In genomic region chr5:150517272-150518152, GRCh38 we compare ENCODE assay signal across 1 cellular context.
TF ChIP-seq lines count a peak whose summit lies in the region.

No MANE protein-coding gene starts in this region.

TF ChIP-seq in HepG2, 621 proteins besides CTCF, POLR2A, EP300 and RAD21 (continued from another document and continues in another):
- TF ChIP-seq ZNF318 (CRISPR knock-in tag; IDR thresholded peaks at IDR 0.05) (no peak), ZNF281 (CRISPR knock-in tag; IDR thresholded peaks at IDR 0.05; ENCODE audit: borderline replicate concordance) (peak; percentile 39; the same call in 1 of the 2 replicates), GFI1 (CRISPR knock-in tag; IDR thresholded peaks at IDR 0.05; ENCODE audit: borderline replicate concordance) (peak; percentile 65; the same call in 1 of the 2 replicates), ADNP (CRISPR knock-in tag; IDR thresholded peaks at IDR 0.05) (peak; percentile 95), ZNF354B (CRISPR knock-in tag; IDR thresholded peaks at IDR 0.05) (no peak), FOXP4 (CRISPR knock-in tag; IDR thresholded peaks at IDR 0.05) (peak; percentile 87), NFKBIZ (CRISPR knock-in tag; IDR thresholded peaks at IDR 0.05) (peak; percentile 62; the same call in 1 of the 2 replicates), SNAI1 (CRISPR knock-in tag; IDR thresholded peaks at IDR 0.05; ENCODE audit: borderline replicate concordance) (no peak), HOMEZ (CRISPR knock-in tag; IDR thresholded peaks at IDR 0.05; ENCODE audit: low read depth) (no peak; the same call in 1 of the 2 replicates), ZNF136 (CRISPR knock-in tag; IDR thresholded peaks at IDR 0.05; ENCODE audit: low read depth) (peak; percentile 86; the same call in 1 of the 2 replicates), HOXA5 (CRISPR knock-in tag; IDR thresholded peaks at IDR 0.05) (no peak), ZNF274 (CRISPR knock-in tag; IDR thresholded peaks at IDR 0.05) (no peak), MAF1 (CRISPR knock-in tag; IDR thresholded peaks at IDR 0.05; ENCODE audit: borderline replicate concordance) (no peak), PITX1 (CRISPR knock-in tag; IDR thresholded peaks at IDR 0.05) (peak; percentile 76), PBX2 (CRISPR knock-in tag; IDR thresholded peaks at IDR 0.05) (no peak), ATF4 (CRISPR knock-in tag; IDR thresholded peaks at IDR 0.05) (peak in 1 of 2 experiments; percentile 80; a peak in 2 of 4 replicates), ZFP37 (CRISPR knock-in tag; IDR thresholded peaks at IDR 0.05; ENCODE audit: borderline replicate concordance) (no peak), SOX6 (IDR thresholded peaks at IDR 0.05) (no peak), SOX6 (CRISPR knock-in tag; IDR thresholded peaks at IDR 0.05) (peak; percentile 62), MIER2 (CRISPR knock-in tag; IDR thresholded peaks at IDR 0.05) (no peak), RBFOX2 (IDR thresholded peaks at IDR 0.05; ENCODE audit: low read depth, low read length) (no peak)
- TF ChIP-seq, protein P1, sequence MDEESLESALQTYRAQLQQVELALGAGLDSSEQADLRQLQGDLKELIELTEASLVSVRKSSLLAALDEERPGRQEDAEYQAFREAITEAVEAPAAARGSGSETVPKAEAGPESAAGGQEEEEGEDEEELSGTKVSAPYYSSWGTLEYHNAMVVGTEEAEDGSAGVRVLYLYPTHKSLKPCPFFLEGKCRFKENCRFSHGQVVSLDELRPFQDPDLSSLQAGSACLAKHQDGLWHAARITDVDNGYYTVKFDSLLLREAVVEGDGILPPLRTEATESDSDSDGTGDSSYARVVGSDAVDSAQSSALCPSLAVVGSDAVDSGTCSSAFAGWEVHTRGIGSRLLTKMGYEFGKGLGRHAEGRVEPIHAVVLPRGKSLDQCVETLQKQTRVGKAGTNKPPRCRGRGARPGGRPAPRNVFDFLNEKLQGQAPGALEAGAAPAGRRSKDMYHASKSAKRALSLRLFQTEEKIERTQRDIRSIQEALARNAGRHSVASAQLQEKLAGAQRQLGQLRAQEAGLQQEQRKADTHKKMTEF (CRISPR knock-in tag; IDR thresholded peaks at IDR 0.05), result peak; percentile 53
- TF ChIP-seq, protein P2, sequence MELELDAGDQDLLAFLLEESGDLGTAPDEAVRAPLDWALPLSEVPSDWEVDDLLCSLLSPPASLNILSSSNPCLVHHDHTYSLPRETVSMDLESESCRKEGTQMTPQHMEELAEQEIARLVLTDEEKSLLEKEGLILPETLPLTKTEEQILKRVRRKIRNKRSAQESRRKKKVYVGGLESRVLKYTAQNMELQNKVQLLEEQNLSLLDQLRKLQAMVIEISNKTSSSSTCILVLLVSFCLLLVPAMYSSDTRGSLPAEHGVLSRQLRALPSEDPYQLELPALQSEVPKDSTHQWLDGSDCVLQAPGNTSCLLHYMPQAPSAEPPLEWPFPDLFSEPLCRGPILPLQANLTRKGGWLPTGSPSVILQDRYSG (CRISPR knock-in tag; IDR thresholded peaks at IDR 0.05), result no peak
- TF ChIP-seq, protein P3, sequence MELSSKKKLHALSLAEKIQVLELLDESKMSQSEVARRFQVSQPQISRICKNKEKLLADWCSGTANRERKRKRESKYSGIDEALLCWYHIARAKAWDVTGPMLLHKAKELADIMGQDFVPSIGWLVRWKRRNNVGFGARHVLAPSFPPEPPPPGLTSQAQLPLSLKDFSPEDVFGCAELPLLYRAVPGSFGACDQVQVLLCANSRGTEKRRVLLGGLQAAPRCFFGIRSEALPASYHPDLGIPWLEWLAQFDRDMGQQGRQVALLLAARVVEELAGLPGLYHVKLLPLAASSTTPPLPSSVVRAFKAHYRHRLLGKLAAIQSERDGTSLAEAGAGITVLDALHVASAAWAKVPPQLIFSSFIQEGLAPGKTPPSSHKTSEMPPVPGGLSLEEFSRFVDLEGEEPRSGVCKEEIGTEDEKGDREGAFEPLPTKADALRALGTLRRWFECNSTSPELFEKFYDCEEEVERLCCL (CRISPR knock-in tag; IDR thresholded peaks at IDR 0.05; ENCODE audit: borderline replicate concordance), result no peak
- TF ChIP-seq, protein P4, sequence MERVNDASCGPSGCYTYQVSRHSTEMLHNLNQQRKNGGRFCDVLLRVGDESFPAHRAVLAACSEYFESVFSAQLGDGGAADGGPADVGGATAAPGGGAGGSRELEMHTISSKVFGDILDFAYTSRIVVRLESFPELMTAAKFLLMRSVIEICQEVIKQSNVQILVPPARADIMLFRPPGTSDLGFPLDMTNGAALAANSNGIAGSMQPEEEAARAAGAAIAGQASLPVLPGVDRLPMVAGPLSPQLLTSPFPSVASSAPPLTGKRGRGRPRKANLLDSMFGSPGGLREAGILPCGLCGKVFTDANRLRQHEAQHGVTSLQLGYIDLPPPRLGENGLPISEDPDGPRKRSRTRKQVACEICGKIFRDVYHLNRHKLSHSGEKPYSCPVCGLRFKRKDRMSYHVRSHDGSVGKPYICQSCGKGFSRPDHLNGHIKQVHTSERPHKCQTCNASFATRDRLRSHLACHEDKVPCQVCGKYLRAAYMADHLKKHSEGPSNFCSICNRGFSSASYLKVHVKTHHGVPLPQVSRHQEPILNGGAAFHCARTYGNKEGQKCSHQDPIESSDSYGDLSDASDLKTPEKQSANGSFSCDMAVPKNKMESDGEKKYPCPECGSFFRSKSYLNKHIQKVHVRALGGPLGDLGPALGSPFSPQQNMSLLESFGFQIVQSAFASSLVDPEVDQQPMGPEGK (CRISPR knock-in tag; IDR thresholded peaks at IDR 0.05), result peak; percentile 53
- TF ChIP-seq, protein P5, sequence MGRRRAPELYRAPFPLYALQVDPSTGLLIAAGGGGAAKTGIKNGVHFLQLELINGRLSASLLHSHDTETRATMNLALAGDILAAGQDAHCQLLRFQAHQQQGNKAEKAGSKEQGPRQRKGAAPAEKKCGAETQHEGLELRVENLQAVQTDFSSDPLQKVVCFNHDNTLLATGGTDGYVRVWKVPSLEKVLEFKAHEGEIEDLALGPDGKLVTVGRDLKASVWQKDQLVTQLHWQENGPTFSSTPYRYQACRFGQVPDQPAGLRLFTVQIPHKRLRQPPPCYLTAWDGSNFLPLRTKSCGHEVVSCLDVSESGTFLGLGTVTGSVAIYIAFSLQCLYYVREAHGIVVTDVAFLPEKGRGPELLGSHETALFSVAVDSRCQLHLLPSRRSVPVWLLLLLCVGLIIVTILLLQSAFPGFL (CRISPR knock-in tag; IDR thresholded peaks at IDR 0.05), result no peak
